Comparison of ENCODE assay signal across 18 cellular contexts in genomic region chr1:227900571-227901051, GRCh38. TPM values are rescaled to one million over a fixed set of nuclear protein-coding genes. Genes with fewer than 3 reads are reported as not detected.
DNase-seq lines count a peak whose midpoint lies in the region; TF ChIP-seq lines count a peak whose summit lies in the region.
"Had no signal": no experiment of that assay in that cellular context is flagged by ENCODE, and none has a peak within 500 bp of the region (broad histone marks: within the 10 kb centered on the region; RNA-seq: fewer than 3 reads in every experiment).

No MANE protein-coding gene starts in this region.

- no peak overlapping the region for H3K27ac ChIP-seq in mammary epithelial cell (ENCODE audit: insufficient read depth, low read depth, low read length)

- TF ChIP-seq CTCF in mammary epithelial cell (conservative IDR thresholded peaks at IDR 0.05 in 1 of 2, IDR thresholded peaks at IDR 0.05 in 1 of 2; ENCODE audit: extremely low read depth in 1 of 2, insufficient read depth in 1 of 2, low read depth in 1 of 2, low read length in 2 of 2) (no peak), mesothelial cell of epicardium (IDR thresholded peaks at IDR 0.05; ENCODE audit: unreplicated experiment) (no peak)

- H3K9me3 Mint-ChIP-seq in mesothelial cell of epicardium, result no peaks in the 10 kb centered on the region
- H3K9me3 Mint-ChIP-seq: CD4-positive, alpha-beta memory T cell; naive B cell had no signal

- intact Hi-C loops in mammary epithelial cell (cut with micrococcal nuclease), result no loop called here

- H3K4me1 ChIP-seq in mammary epithelial cell (ENCODE audit: insufficient read depth, low read length), result peaks cover 14% of the 10 kb centered on the region

- no peak overlapping the region for H3K4me2 ChIP-seq in mammary epithelial cell (ENCODE audit: insufficient read depth, low read depth, low read length)
- H3K4me2 ChIP-seq: smooth muscle cell had no signal

- no peak overlapping the region for H3K9ac ChIP-seq in mammary epithelial cell (ENCODE audit: insufficient read depth, low read length)

- dilution Hi-C loops in mammary epithelial cell (cut with HindIII; ENCODE audit: low sequenced_read_pairs), result no loop called here

- peaks cover 15% of the 10 kb centered on the region for H3K4me1 Mint-ChIP-seq in mesothelial cell of epicardium
- H3K4me1 Mint-ChIP-seq: naive B cell had no signal

- 74% methylated on average over 3 of the region's 13 CpGs for WGBS in mammary epithelial cell (ENCODE audit: low coverage, missing lambda C conversion rate)

- DNase-seq in T47D (ENCODE audit: low read depth in 1 of 2, low spot score in 1 of 2) (peak; percentile 64 to 91), mammary epithelial cell (no peak), ecto neural progenitor cell (ENCODE audit: low spot score) (peak; percentile 40), mesothelial cell of epicardium (ENCODE audit: low spot score in 2 of 2, unreplicated experiment in 2 of 2) (peak; percentile 7 to 32), ureter (ENCODE audit: low spot score) (peak; percentile 29), activated gamma-delta T cell (lab: John Stamatoyannopoulos, UW) (no peak), NCI-H1436 (lab: John Stamatoyannopoulos, UW) (no peak)
- DNase-seq in stimulated activated CD4-positive, alpha-beta T cell treated with anti-CD3 and anti-CD28 coated beads, Interleukin-12 subunit alpha, Interleukin-12 subunit beta, amount 100 ng/mL, for 4 hours, result no peak
- DNase-seq: activated CD8-positive, alpha-beta memory T cell treated with anti-CD3 and anti-CD28 coated beads for 24 hours; amygdala; caudate nucleus; CD4-positive, alpha-beta memory T cell; naive B cell; NCI-H1436 treated with DMSO at 0.1 percent for 48 hours; NCI-H526; SHP77 treated with DMSO at 0.1 percent for 48 hours had no signal

- no peaks in the 10 kb centered on the region for H3K27me3 ChIP-seq in mammary epithelial cell (ENCODE audit: insufficient read depth, low read length)

- no TSS peak for BruUV-seq in mammary epithelial cell (replicated peaks; lab: Mats Ljungman, UMichigan)

- no peak overlapping the region for H3K27ac Mint-ChIP-seq in mesothelial cell of epicardium
- H3K27ac Mint-ChIP-seq: naive B cell had no signal

- H3K9me3 ChIP-seq in mammary epithelial cell (replicated peaks; ENCODE audit: insufficient read depth, low read length), result no peaks in the 10 kb centered on the region

- no peaks in the 10 kb centered on the region for H4K20me1 ChIP-seq in mammary epithelial cell (ENCODE audit: insufficient read depth, low read length)

- H2AFZ ChIP-seq in mammary epithelial cell (ENCODE audit: low read depth, low read length), result no peak overlapping the region

- H3K36me3 ChIP-seq in mammary epithelial cell (ENCODE audit: insufficient read depth, low read length), result no peaks in the 10 kb centered on the region

- in situ Hi-C loops in T47D (cut with HindIII; ENCODE audit: low pct_unique_long_range_greater_than_20kb, low sequenced_read_pairs) (no loop called here), mammary epithelial cell (cut with MboI; ENCODE audit: low sequenced_read_pairs in 2 of 2) (no loop called here)

- H3K4me3 Mint-ChIP-seq in mesothelial cell of epicardium, result no peak overlapping the region
- H3K4me3 Mint-ChIP-seq: CD4-positive, alpha-beta memory T cell; naive B cell had no signal

- no peaks in the 10 kb centered on the region for H3K27me3 Mint-ChIP-seq in mesothelial cell of epicardium (ENCODE audit: low read depth)
- H3K27me3 Mint-ChIP-seq: CD4-positive, alpha-beta memory T cell; naive B cell had no signal

- no peaks in the 10 kb centered on the region for H3K36me3 Mint-ChIP-seq in mesothelial cell of epicardium
- H3K36me3 Mint-ChIP-seq: CD4-positive, alpha-beta memory T cell; naive B cell had no signal

- H3K79me2 ChIP-seq in mammary epithelial cell (ENCODE audit: insufficient read depth, low read length), result no peaks in the 10 kb centered on the region

- CTCF ChIA-PET in mammary epithelial cell (lab: Charles Lee; ENCODE audit: low non-redundant PET), result no interaction called here

- no peak overlapping the region for H3K4me3 ChIP-seq in mammary epithelial cell (replicated peaks in 1 of 3; ENCODE audit: insufficient read depth in 1 of 3, low read depth in 2 of 3, low read length in 3 of 3)
- H3K4me3 ChIP-seq: lung, smooth muscle cell had no signal

RNA-seq across cellular contexts. Expression of gene WNT9A, which starts 47.1 kb away (rescaled TPM):
- total RNA-seq in mammary epithelial cell (1 to 10 TPM; 7.1 to 7.2 TPM), mesothelial cell of epicardium (3.9 to 4.5 TPM (median 4.3 TPM) in 3 replicates), ureter (2.7 TPM)
- polyA plus RNA-seq in mammary epithelial cell, result 15.4 TPM
- polyA minus RNA-seq in mammary epithelial cell, result 19.7 TPM

Comparison
In these comparisons a context has a peak if more than half of its experiments do, and no peak if none do; other contexts are left out.
1. DNase-seq: peak in T47D (2 of 2), ecto neural progenitor cell (single experiment), mesothelial cell of epicardium (2 of 2) and ureter (single experiment); none in mammary epithelial cell (single experiment), stimulated activated CD4-positive, alpha-beta T cell treated with anti-CD3 and anti-CD28 coated beads, Interleukin-12 subunit alpha, Interleukin-12 subunit beta, amount 100 ng/mL, for 4 hours (single experiment), activated gamma-delta T cell (single experiment) and NCI-H1436 (single experiment).